In genomic region chr11:94224078-94224477, GRCh38 we compare ENCODE assay signal across 3 cellular contexts.
TF ChIP-seq lines count a peak whose summit lies in the region.

No MANE protein-coding gene starts in this region.

TF ChIP-seq in A549, 52 proteins besides CTCF, POLR2A, EP300 and RAD21:
- TF ChIP-seq RFX5 (IDR thresholded peaks at IDR 0.05), result no peak
- peak; percentile 22 for TF ChIP-seq MAFK (IDR thresholded peaks at IDR 0.05; ENCODE audit: partially characterized antibody)

TF ChIP-seq in GM23338, 12 proteins besides CTCF, POLR2A, EP300 and RAD21:
- TF ChIP-seq JUNB (IDR thresholded peaks at IDR 0.05; ENCODE audit: unreplicated experiment), result no peak
- no peak for TF ChIP-seq ZNF462 (CRISPR knock-in tag; IDR thresholded peaks at IDR 0.05)

TF ChIP-seq in H1, 55 proteins besides CTCF, POLR2A, EP300 and RAD21:
- TF ChIP-seq EZH2 (IDR thresholded peaks at IDR 0.05; ENCODE audit: low read depth, low read length, severe bottlenecking), result no peak
- TF ChIP-seq CREB1 (IDR thresholded peaks at IDR 0.05), result no peak
- TF ChIP-seq ATF2 (IDR thresholded peaks at IDR 0.05; ENCODE audit: low read length), result no peak
- TF ChIP-seq SIRT6 (IDR thresholded peaks at IDR 0.05; ENCODE audit: low read length), result no peak
- TF ChIP-seq BACH1 (IDR thresholded peaks at IDR 0.05; ENCODE audit: low read length), result 0 out of 2 replicates have a peak, but pooled peaks have one; percentile 29
- no peak for TF ChIP-seq FOSL1 (IDR thresholded peaks at IDR 0.05; ENCODE audit: insufficient read depth, low read depth, low read length)
